ENCODE assay signal across 12 cellular contexts in genomic region chr12:30978639-30979038, GRCh38. TPM values are rescaled to one million over a fixed set of nuclear protein-coding genes. Genes with fewer than 3 reads are reported as not detected.
"Had no signal": no experiment of that assay in that cellular context is flagged by ENCODE, and none has a peak within 500 bp of the region (broad histone marks: within the 10 kb centered on the region; RNA-seq: fewer than 3 reads in every experiment).

No MANE protein-coding gene starts in this region.

- H3K4me3 ChIP-seq: gastroesophageal sphincter, lung, thoracic aorta, upper lobe of left lung had no signal

- DNase-seq: activated B cell treated with CpG ODN at 0.5 μM for 24 hours; activated CD4-positive, alpha-beta memory T cell treated with anti-CD3 and anti-CD28 coated beads, Interleukin-2, amount 10 ng/mL, durations not matched to agents 7 days and 5 days; activated CD4-positive, alpha-beta T cell treated with anti-CD3 and anti-CD28 coated beads for 4 hours; activated CD8-positive, alpha-beta memory T cell treated with anti-CD3 and anti-CD28 coated beads, Interleukin-2, amount 10 ng/mL, durations not matched to agents 7 days and 5 days; stimulated activated CD4-positive, alpha-beta T cell treated with anti-CD3 and anti-CD28 coated beads, Interleukin-4, amount 100 ng/mL, for 24 hours; upper lobe of left lung had no signal

- H3K36me3 ChIP-seq: gastroesophageal sphincter, thoracic aorta, upper lobe of left lung had no signal

- H3K27me3 ChIP-seq: upper lobe of left lung had no signal

- FAIRE-seq: bronchial epithelial cell had no signal

- H3K27ac ChIP-seq: epithelial cell of prostate, gastroesophageal sphincter, thoracic aorta, upper lobe of left lung had no signal

- H3K4me1 ChIP-seq: upper lobe of left lung had no signal

- ATAC-seq: activated CD8-positive, alpha-beta memory T cell treated with anti-CD3 and anti-CD28 coated beads, Interleukin-2, amount 10 ng/mL, durations not matched to agents 7 days and 5 days; gastroesophageal sphincter; stimulated activated effector memory CD8-positive, alpha-beta T cell treated with anti-CD3 and anti-CD28 coated beads, Interleukin-12 subunit alpha, Interleukin-12 subunit beta, amount 100 ng/mL, for 72 hours had no signal

- H3K9me3 ChIP-seq: gastroesophageal sphincter, thoracic aorta, upper lobe of left lung had no signal

RNA-seq across cellular contexts. Expression of gene TSPAN11, which starts 52.1 kb away (rescaled TPM):
- total RNA-seq: activated B cell treated with CpG ODN at 0.5 μM for 24 hours; activated CD4-positive, alpha-beta memory T cell treated with anti-CD3 and anti-CD28 coated beads, Interleukin-2, amount 10 ng/mL, durations not matched to agents 7 days and 5 days; activated CD8-positive, alpha-beta memory T cell treated with anti-CD3 and anti-CD28 coated beads, Interleukin-2, amount 10 ng/mL, durations not matched to agents 7 days and 5 days; bronchial epithelial cell had no signal
